20 cellular contexts compared by ENCODE assay signal in genomic region chr11:41118521-41118920, GRCh38.
"Had no signal": no experiment of that assay in that cellular context is flagged by ENCODE, and none has a peak within 500 bp of the region (broad histone marks: within the 10 kb centered on the region; RNA-seq: fewer than 3 reads in every experiment).

No MANE protein-coding gene starts in this region.

- H3K4me3 ChIP-seq: dorsolateral prefrontal cortex, heart left ventricle, lung, psoas muscle, stomach, thoracic aorta, transverse colon had no signal

- DNase-seq: cortex of kidney; dorsolateral prefrontal cortex; effector CD8-positive, alpha-beta T cell; heart left ventricle; hippocampal formation; left colon; left ventricle myocardium superior; mesenchymal stem cell; midbrain; psoas muscle; stimulated activated CD4-positive, alpha-beta T cell treated with anti-CD3 and anti-CD28 coated beads, Interleukin-2, amount 100 ng/mL, for 24 hours; stimulated activated naive CD4-positive, alpha-beta T cell; stomach; substantia nigra; transverse colon had no signal

- H3K27ac Mint-ChIP-seq: natural killer cell treated with Interleukin-12 subunit alpha and Interleukin-12 subunit beta and Interleukin-15 and Interleukin-18, amount 100 ng/mL, for 72 hours had no signal

- H3K27me3 ChIP-seq: dorsolateral prefrontal cortex, heart left ventricle, neutrophil, stomach, transverse colon had no signal

- H3K9me3 ChIP-seq: heart left ventricle, psoas muscle, thoracic aorta, transverse colon had no signal

- H3K27me3 Mint-ChIP-seq: natural killer cell treated with Interleukin-12 subunit alpha and Interleukin-12 subunit beta and Interleukin-15 and Interleukin-18, amount 100 ng/mL, for 72 hours had no signal

- H3K36me3 Mint-ChIP-seq: natural killer cell treated with Interleukin-12 subunit alpha and Interleukin-12 subunit beta and Interleukin-15 and Interleukin-18, amount 100 ng/mL, for 72 hours had no signal

- H3K4me3 Mint-ChIP-seq: natural killer cell treated with Interleukin-12 subunit alpha and Interleukin-12 subunit beta and Interleukin-15 and Interleukin-18, amount 100 ng/mL, for 72 hours had no signal

- ATAC-seq: heart left ventricle; left colon; left ventricle myocardium superior; natural killer cell treated with Interleukin-12 subunit alpha and Interleukin-12 subunit beta and Interleukin-15 and Interleukin-18, amount 100 ng/mL, for 72 hours; psoas muscle; sciatic nerve had no signal

- H3K4me1 ChIP-seq: heart left ventricle, psoas muscle, stomach, transverse colon had no signal

- H3K36me3 ChIP-seq: heart left ventricle, neutrophil, stomach, thoracic aorta, transverse colon had no signal

- H3K27ac ChIP-seq: dorsolateral prefrontal cortex, heart left ventricle, neutrophil, psoas muscle, stomach, thoracic aorta, transverse colon had no signal
